In genomic region chr3:38139652-38140051, GRCh38 we compare ENCODE assay signal across 8 cellular contexts. TPM values are rescaled to one million over a fixed set of nuclear protein-coding genes. Genes with fewer than 3 reads are reported as not detected.
A peak's percentile ranks its signal among the peaks of the same experiment; 100 is the strongest.
DNase-seq lines count a peak whose midpoint lies in the region; ATAC-seq, FAIRE-seq and TF ChIP-seq lines count a peak whose summit lies in the region.

No MANE protein-coding gene starts in this region.

- no peaks in the 10 kb centered on the region for H3K27me3 ChIP-seq in heart left ventricle
- no peaks in the 10 kb centered on the region for H3K27me3 ChIP-seq in bronchial epithelial cell (ENCODE audit: control insufficient read depth, insufficient read depth, low read length)

- no peak for TF ChIP-seq POLR2A in heart left ventricle (IDR thresholded peaks at IDR 0.05)

- intact Hi-C loops in heart left ventricle (cut with DNase I) (loop anchor here in 5 of 10 donors (2.0 to 10.0 kb wide), 8 partner anchors 25 to 335 kb away; partner anchors contain the start of genes ACVR2B (in 2 of the 5), XYLB (in 2 of the 5) and OXSR1 (in 1 of the 5)), cardiac septum (cut with DNase I) (loop anchor here (5.0 kb wide), 1 partner anchor 208 kb away; the partner anchor contains the start of gene XYLB), mucosa of descending colon (cut with DNase I, micrococcal nuclease) (loop anchor here in 1 of 2 donors (10.0 kb wide), 1 partner anchor 95 kb away; no protein-coding TSS in a partner anchor)

- DNase-seq in heart left ventricle (no peak), cardiac septum (ENCODE audit: low spot score) (no peak), bronchial epithelial cell (ENCODE audit: low read depth) (no peak), mucosa of descending colon (peak in 2 of 3 donors; percentile 5 to 45), DMS114 treated with DMSO at 0.1 percent for 48 hours (lab: John Stamatoyannopoulos, UW; ENCODE audit: unreplicated experiment) (no peak), NCI-H146 treated with DMSO at 0.1 percent for 48 hours (lab: John Stamatoyannopoulos, UW; ENCODE audit: unreplicated experiment) (no peak)

- H3K36me3 ChIP-seq in heart left ventricle (peaks cover 0 to 31% (median 8%) of the 10 kb centered on the region in 9 donors), bronchial epithelial cell (ENCODE audit: control insufficient read depth, insufficient read depth, low read length) (peaks cover 12% of the 10 kb centered on the region), mucosa of descending colon (ENCODE audit: low read depth) (no peaks in the 10 kb centered on the region), urinary bladder (ENCODE audit: insufficient read depth) (no peaks in the 10 kb centered on the region)

- H3K4me1 ChIP-seq in heart left ventricle (peaks cover 0 to 59% (median 29%) of the 10 kb centered on the region in 12 donors), mucosa of descending colon (ENCODE audit: low read depth) (peaks cover 21% of the 10 kb centered on the region), urinary bladder (ENCODE audit: insufficient read depth) (no peaks in the 10 kb centered on the region)

- H3K9me3 ChIP-seq in heart left ventricle (no peaks in the 10 kb centered on the region), mucosa of descending colon (no peaks in the 10 kb centered on the region)

- ATAC-seq in heart left ventricle: no peak
- ATAC-seq in mucosa of descending colon: no peak
- no peak for ATAC-seq in GM18870 (IDR thresholded peaks at IDR 0.05; ENCODE audit: unreplicated experiment)

- TF ChIP-seq CTCF in heart left ventricle (IDR thresholded peaks at IDR 0.05) (no peak), bronchial epithelial cell (IDR thresholded peaks at IDR 0.05; ENCODE audit: insufficient read depth, low read length, severe bottlenecking) (no peak), mucosa of descending colon (IDR thresholded peaks at IDR 0.05) (no peak)

- WGBS in heart left ventricle, 4 donors: 87 to 98% (median 91%) methylated on average over 4 to 7 of the region's 7 CpGs
- 85% methylated on average over 7 of the region's 7 CpGs for WGBS in urinary bladder

- peak overlapping the region; percentile 29 to 99 (median 90) for H3K4me3 ChIP-seq in heart left ventricle
- peak overlapping the region; percentile 85 for H3K4me3 ChIP-seq in bronchial epithelial cell (ENCODE audit: low read depth, low read length)
- no peak overlapping the region for H3K4me3 ChIP-seq in mucosa of descending colon
- peak overlapping the region; percentile 69 for H3K4me3 ChIP-seq in urinary bladder (ENCODE audit: low read depth, low read length)

- FAIRE-seq in bronchial epithelial cell (lab: Jason Lieb, UNC): no peak

- H3K27ac ChIP-seq in heart left ventricle (peak overlapping the region in 2 of 12 donors; percentile 94 to 99), urinary bladder (ENCODE audit: low read depth) (no peak overlapping the region)

RNA-seq across cellular contexts. Expression of gene MYD88, which starts 1.2 kb away (rescaled TPM):
- total RNA-seq in heart left ventricle: 10 to 100 TPM in 3 of 9 donors, 1 to 10 TPM in 6; 5.4 to 47.2 (median 8.2) TPM
- 10 to 100 TPM in 1 of 2 donors, 1 to 10 TPM in 1; 3.7 to 11.7 TPM for polyA plus RNA-seq in heart left ventricle
- 8.5 TPM for total RNA-seq in cardiac septum
- total RNA-seq in bronchial epithelial cell: 14.7 and 21.5 TPM in 2 replicates
- total RNA-seq in mucosa of descending colon: 10 to 100 TPM; 39.5 to 81.7 (median 72.4) TPM
- total RNA-seq in urinary bladder: 8.0 TPM
- 36.3 TPM for polyA plus RNA-seq in urinary bladder

RNA-seq across cellular contexts. Expression of gene ACAA1, which starts 2.7 kb away (rescaled TPM):
- total RNA-seq in heart left ventricle (100 to 1,000 TPM in 7 of 9 donors, 10 to 100 TPM in 2; 84.4 to 139 (median 105) TPM), cardiac septum (86.8 TPM), bronchial epithelial cell (54.2 and 82.2 TPM in 2 replicates), mucosa of descending colon (100 to 1,000 TPM; 102 to 201 (median 138) TPM), urinary bladder (16.2 TPM)
- polyA plus RNA-seq in heart left ventricle (100 to 1,000 TPM in 1 of 2 donors, 10 to 100 TPM in 1; 62.7 to 136 TPM), urinary bladder (55.3 TPM)

RNA-seq across cellular contexts. Expression of gene OXSR1, which starts 25.7 kb away (rescaled TPM):
- total RNA-seq in heart left ventricle (10 to 100 TPM; 21.4 to 38.3 (median 31.7) TPM), cardiac septum (30.6 TPM), bronchial epithelial cell (95.3 and 121 TPM in 2 replicates), mucosa of descending colon (10 to 100 TPM; 40.2 to 44.0 (median 41.9) TPM), urinary bladder (52.2 TPM)
- polyA plus RNA-seq in heart left ventricle (10 to 100 TPM; 10.4 to 32.6 TPM), urinary bladder (24.4 TPM)

Comparison
In these comparisons a context has a peak if more than half of its experiments do, and no peak if none do; other contexts are left out.
1. DNase-seq: peak in mucosa of descending colon (2 of 3); none in heart left ventricle (0 of 5), cardiac septum (single experiment), bronchial epithelial cell (single experiment), DMS114 treated with DMSO at 0.1 percent for 48 hours (single experiment) and NCI-H146 treated with DMSO at 0.1 percent for 48 hours (single experiment).